In genomic region chr19:5285311-5285710, GRCh38 we compare ENCODE assay signal across 26 cellular contexts.
"Had no signal": no experiment of that assay in that cellular context is flagged by ENCODE, and none has a peak within 500 bp of the region (broad histone marks: within the 10 kb centered on the region; RNA-seq: fewer than 3 reads in every experiment).

No MANE protein-coding gene starts in this region.

- H3K36me3 Mint-ChIP-seq: natural killer cell treated with Interleukin-12 subunit alpha and Interleukin-12 subunit beta and Interleukin-15 and Interleukin-18, amount 100 ng/mL, for 72 hours had no signal

- H3K9me3 ChIP-seq: esophagus muscularis mucosa, gastroesophageal sphincter, heart left ventricle, pancreas, right lobe of liver, stomach, thyroid gland, vagina had no signal

- H3K27me3 Mint-ChIP-seq: natural killer cell treated with Interleukin-12 subunit alpha and Interleukin-12 subunit beta and Interleukin-15 and Interleukin-18, amount 100 ng/mL, for 72 hours had no signal

- H3K4me3 ChIP-seq: coronary artery, esophagus muscularis mucosa, gastroesophageal sphincter, heart left ventricle, hepatocyte, lung, pancreas, right lobe of liver, smooth muscle cell, stomach, thyroid gland, vagina had no signal

- H3K9me3 Mint-ChIP-seq: natural killer cell treated with Interleukin-12 subunit alpha and Interleukin-12 subunit beta and Interleukin-15 and Interleukin-18, amount 100 ng/mL, for 72 hours had no signal

- H3K4me2 ChIP-seq: hepatocyte, smooth muscle cell had no signal

- H3K27me3 ChIP-seq: esophagus muscularis mucosa, foreskin keratinocyte, gastroesophageal sphincter, heart left ventricle, hepatocyte, pancreas, right lobe of liver, stomach, thyroid gland, vagina had no signal

- H3K27ac Mint-ChIP-seq: memory B cell; natural killer cell treated with Interleukin-12 subunit alpha and Interleukin-12 subunit beta and Interleukin-15 and Interleukin-18, amount 100 ng/mL, for 72 hours had no signal

- H3K27ac ChIP-seq: esophagus muscularis mucosa, foreskin keratinocyte, heart left ventricle, hepatocyte, pancreas, right lobe of liver, stomach, thyroid gland, vagina had no signal

- ATAC-seq: foreskin keratinocyte; gastroesophageal sphincter; heart left ventricle; left lobe of liver; natural killer cell treated with Interleukin-12 subunit alpha and Interleukin-12 subunit beta and Interleukin-15 and Interleukin-18, amount 100 ng/mL, for 72 hours; pancreas; right lobe of liver had no signal

- DNase-seq: dermis blood vessel endothelial cell; effector memory CD4-positive, alpha-beta T cell; foreskin keratinocyte; heart left ventricle; kidney; occipital lobe; pancreas; right lobe of liver; stimulated activated CD4-positive, alpha-beta T cell treated with anti-CD3 and anti-CD28 coated beads, Interleukin-12 subunit alpha, Interleukin-12 subunit beta, amount 100 ng/mL, for 4 hours; stimulated activated CD4-positive, alpha-beta T cell treated with anti-CD3 and anti-CD28 coated beads, Interleukin-1b, Interleukin-23, amount 100 ng/mL, for 48 hours; stimulated activated CD4-positive, alpha-beta T cell treated with anti-CD3 and anti-CD28 coated beads, Interleukin-4, amount 100 ng/mL, for 1 hour; stimulated activated CD8-positive, alpha-beta memory T cell treated with anti-CD3 and anti-CD28 coated beads, Interleukin-4, amount 100 ng/mL, for 48 hours; stimulated activated naive CD4-positive, alpha-beta T cell; stomach; thyroid gland; trophoblast cell had no signal

- H3K4me1 ChIP-seq: foreskin keratinocyte, right lobe of liver had no signal

- H3K4me3 Mint-ChIP-seq: memory B cell; natural killer cell treated with Interleukin-12 subunit alpha and Interleukin-12 subunit beta and Interleukin-15 and Interleukin-18, amount 100 ng/mL, for 72 hours had no signal

- H2AFZ ChIP-seq: hepatocyte had no signal

- H3K36me3 ChIP-seq: right lobe of liver had no signal
